In genomic region chr2:119011162-119011909, GRCh38 we compare ENCODE assay signal across 8 cellular contexts.
DNase-seq lines count a peak whose midpoint lies in the region; FAIRE-seq and TF ChIP-seq lines count a peak whose summit lies in the region.

No MANE protein-coding gene starts in this region.

- H3K9me2 ChIP-seq in hepatocyte (replicated peaks; ENCODE audit: insufficient read depth), result no peaks in the 10 kb centered on the region

- FAIRE-seq in small intestine (lab: Jason Lieb, UNC), result no peak

- H2AFZ ChIP-seq in hepatocyte, result no peak overlapping the region

- no peak for TF ChIP-seq POLR2A in adrenal gland (IDR thresholded peaks at IDR 0.05)

- H3K4me3 ChIP-seq in adrenal gland, result no peak overlapping the region
- no peak overlapping the region for H3K4me3 ChIP-seq in hepatocyte
- H3K4me3 ChIP-seq in small intestine (ENCODE audit: low read depth in 1 of 2, low read length in 2 of 2), result no peak overlapping the region

- H3K27me3 ChIP-seq in adrenal gland (peaks cover 14% of the 10 kb centered on the region), hepatocyte (peaks cover 37% of the 10 kb centered on the region), small intestine (ENCODE audit: control insufficient read depth in 2 of 2, insufficient read depth in 2 of 2, low read length in 2 of 2) (peaks cover 0 to 8% of the 10 kb centered on the region in 2 donors)

- peak; percentile 9 to 19 for DNase-seq in activated CD4-positive, alpha-beta T cell treated with anti-CD3 and anti-CD28 coated beads, Interleukin-2, amount 50 U/mL, for 48 hours
- DNase-seq in activated CD4-positive, alpha-beta T cell treated with anti-CD3 and anti-CD28 coated beads for 1 hour, result no peak
- DNase-seq in adrenal gland (peak in 6 of 7 donors; percentile 41 to 63 (median 54)), hepatocyte (ENCODE audit: low spot score) (peak; percentile 86), small intestine (peak; percentile 8), cortex of kidney (lab: John Stamatoyannopoulos, UW) (no peak), SKM-1 (lab: John Stamatoyannopoulos, UW; ENCODE audit: unreplicated experiment) (no peak)

- TF ChIP-seq CTCF in LNCAP (IDR thresholded peaks at IDR 0.05) (peak; percentile 52), adrenal gland (IDR thresholded peaks at IDR 0.05) (peak; percentile 37 to 80 (median 60)), hepatocyte (IDR thresholded peaks at IDR 0.05; ENCODE audit: poor library complexity) (peak; percentile 86)

- H3K4me2 ChIP-seq in hepatocyte, result peak overlapping the region; percentile 83

- H3K27ac ChIP-seq in adrenal gland, result no peak overlapping the region
- no peak overlapping the region for H3K27ac ChIP-seq in hepatocyte
- no peak overlapping the region for H3K27ac ChIP-seq in small intestine (ENCODE audit: low read depth in 1 of 2, low read length in 1 of 2)

- no peaks in the 10 kb centered on the region for H3K9me3 ChIP-seq in adrenal gland (replicated peaks in 1 of 3)
- no peaks in the 10 kb centered on the region for H3K9me3 ChIP-seq in hepatocyte (ENCODE audit: low read depth)
- no peaks in the 10 kb centered on the region for H3K9me3 ChIP-seq in small intestine (ENCODE audit: control insufficient read depth, low read depth)

- H4K20me1 ChIP-seq in hepatocyte (ENCODE audit: insufficient read depth, poor library complexity, severe bottlenecking), result no peaks in the 10 kb centered on the region

- intact Hi-C loops in adrenal gland (cut with DNase I), result no loop called here

- H3K36me3 ChIP-seq in adrenal gland (replicated peaks in 1 of 2) (no peaks in the 10 kb centered on the region), hepatocyte (replicated peaks; ENCODE audit: insufficient read depth, low read depth) (no peaks in the 10 kb centered on the region), small intestine (ENCODE audit: control insufficient read depth in 2 of 2, insufficient read depth in 2 of 2, low read length in 2 of 2) (no peaks in the 10 kb centered on the region)

- WGBS in adrenal gland, 4 donors, result 8 to 23% (median 10%) methylated on average over 13 to 38 of the region's 38 CpGs
- 14% methylated on average over 38 of the region's 38 CpGs for WGBS in hepatocyte (ENCODE audit: low lambda C conversion rate, missing lambda C conversion rate)
- 10 to 14% (median 11%) methylated on average over 27 to 38 of the region's 38 CpGs for WGBS in small intestine, 3 donors

- peaks cover 0 to 6% of the 10 kb centered on the region in 2 donors for H3K4me1 ChIP-seq in adrenal gland (replicated peaks in 1 of 2)
- H3K4me1 ChIP-seq in hepatocyte (ENCODE audit: insufficient read depth), result no peaks in the 10 kb centered on the region
- no peaks in the 10 kb centered on the region for H3K4me1 ChIP-seq in small intestine (ENCODE audit: control insufficient read depth in 2 of 2, insufficient read depth in 1 of 2, low read depth in 1 of 2, low read length in 1 of 2)

- no peaks in the 10 kb centered on the region for H3K79me2 ChIP-seq in hepatocyte

Comparison
In these comparisons a context has a peak if more than half of its experiments do, and no peak if none do; other contexts are left out.
1. DNase-seq: peak in activated CD4-positive, alpha-beta T cell treated with anti-CD3 and anti-CD28 coated beads, Interleukin-2, amount 50 U/mL, for 48 hours (2 of 2), adrenal gland (6 of 7), hepatocyte (single experiment) and small intestine (single experiment); none in activated CD4-positive, alpha-beta T cell treated with anti-CD3 and anti-CD28 coated beads for 1 hour (single experiment), cortex of kidney (single experiment) and SKM-1 (single experiment).
2. Peak in every context shown above with its lines, with median percentiles within 50 percentile points of each other: CTCF ChIP-seq.